ENCODE assay signal across 7 cellular contexts in the genomic region with DNA sequence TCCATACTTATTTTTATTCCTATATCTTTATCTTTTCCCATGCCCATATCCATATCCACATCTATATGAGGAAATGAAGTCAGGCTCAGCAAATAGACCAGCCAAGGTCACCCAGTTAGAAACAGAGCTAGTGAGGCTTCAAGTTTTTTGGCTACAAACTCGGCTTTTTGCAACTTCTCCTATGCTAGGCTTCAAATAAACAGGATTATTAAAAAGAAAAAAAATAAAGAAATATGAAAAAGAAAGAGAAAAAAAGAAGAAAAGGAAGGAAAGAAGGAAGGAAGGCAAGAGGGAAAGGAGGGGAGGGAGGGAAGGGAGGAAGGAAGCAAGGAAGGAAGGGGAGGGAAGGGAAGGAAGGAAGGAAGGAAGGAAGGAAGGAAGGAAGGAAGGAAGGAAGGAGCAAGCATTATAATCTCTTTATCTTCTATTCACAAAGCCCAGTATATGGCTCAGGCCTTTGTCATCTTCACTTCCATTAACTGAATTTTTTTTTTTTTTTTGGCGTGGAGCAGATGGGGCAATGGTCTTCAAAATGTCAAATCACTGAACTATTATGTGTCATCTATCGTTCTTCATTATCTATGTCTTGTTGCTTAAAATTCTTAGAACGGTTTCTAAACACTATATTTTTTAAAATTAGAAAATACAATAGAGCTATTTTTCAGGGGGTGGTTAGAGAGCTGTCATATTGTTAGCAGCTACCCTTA.
"Had no signal": no experiment of that assay in that cellular context is flagged by ENCODE, and none has a peak within 500 bp of the region (broad histone marks: within the 10 kb centered on the region; RNA-seq: fewer than 3 reads in every experiment).

No MANE protein-coding gene starts in this region.

- H3K27ac ChIP-seq: GM23248 had no signal

- H3K4me1 ChIP-seq: HAP-1 had no signal

- H3K36me3 ChIP-seq: HAP-1 had no signal

- H3K4me3 ChIP-seq: GM23248, HAP-1 had no signal

- ATAC-seq: HCT116 had no signal

- H3K4me3 Mint-ChIP-seq: IgD-negative memory B cell had no signal

- H3K9me3 ChIP-seq: HAP-1 had no signal

- H3K27ac Mint-ChIP-seq: IgD-negative memory B cell had no signal

- DNase-seq: GM23248, GOT3, H7, KBM-7 had no signal
